ENCODE assay signal across 8 cellular contexts in genomic region chr13:20704459-20705069, GRCh38. TPM values are rescaled to one million over a fixed set of nuclear protein-coding genes. Genes with fewer than 3 reads are reported as not detected.
DNase-seq lines count a peak whose midpoint lies in the region; ATAC-seq and TF ChIP-seq lines count a peak whose summit lies in the region.

No MANE protein-coding gene starts in this region.

- H3K27me3 ChIP-seq in GM06990 (replicated peaks; ENCODE audit: control insufficient read depth, insufficient read depth, low read length) (no peaks in the 10 kb centered on the region), fibroblast of lung (ENCODE audit: control insufficient read depth, insufficient read depth, low read length) (no peaks in the 10 kb centered on the region), prostate gland (replicated peaks; ENCODE audit: insufficient read depth) (no peaks in the 10 kb centered on the region)

- H3K79me2 ChIP-seq in fibroblast of lung (ENCODE audit: control insufficient read depth, insufficient read depth, low read length) = no peaks in the 10 kb centered on the region

- CTCF ChIA-PET in RWPE1 (lab: Yijun Ruan, JAX) = interaction anchor here (0.7 to 1.1 kb wide), 5 partner anchors 16 to 541 kb away, joined by 3 read pairs; no protein-coding TSS in a partner anchor

- no peak for TF ChIP-seq POLR2A in prostate gland (IDR thresholded peaks at IDR 0.05)

- H3K27ac ChIP-seq in RWPE1 (peak overlapping the region; percentile 33; the same call in 1 of the 2 replicates), fibroblast of lung (ENCODE audit: insufficient read depth, low read length) (no peak overlapping the region), prostate gland (no peak overlapping the region)

- peak overlapping the region; percentile 25 for H3K4me2 ChIP-seq in fibroblast of lung (ENCODE audit: extremely low read depth, insufficient read depth, low read length)

- ATAC-seq in HG03095 (IDR thresholded peaks at IDR 0.05; ENCODE audit: unreplicated experiment) (no peak), HG03280 (IDR thresholded peaks at IDR 0.05; ENCODE audit: unreplicated experiment) (no peak)

- intact Hi-C loops in prostate gland (cut with DNase I) = no loop called here

- TF ChIP-seq CTCF in GM06990 (IDR thresholded peaks at IDR 0.05; ENCODE audit: insufficient read depth, low read length, poor library complexity, severe bottlenecking) = no peak
- no peak for TF ChIP-seq CTCF in RWPE1 (conservative IDR thresholded peaks at IDR 0.05; ENCODE audit: low read depth)
- TF ChIP-seq CTCF in fibroblast of lung (conservative IDR thresholded peaks at IDR 0.05 in 1 of 2, IDR thresholded peaks at IDR 0.05 in 1 of 2; ENCODE audit: low read depth in 1 of 2, low read length in 2 of 2) = no peak
- TF ChIP-seq CTCF in prostate gland (IDR thresholded peaks at IDR 0.05) = no peak

- peak overlapping the region; percentile 33; the same call in 1 of the 2 replicates for H3K4me3 ChIP-seq in GM06990 (replicated peaks; ENCODE audit: low read depth, low read length)
- peak overlapping the region in 1 of 4 experiments; percentile 28 for H3K4me3 ChIP-seq in fibroblast of lung (replicated peaks in 1 of 4; ENCODE audit: control extremely low read depth in 1 of 4, insufficient read depth in 1 of 4, low read depth in 3 of 4, low read length in 4 of 4)
- H3K4me3 ChIP-seq in prostate gland = peak overlapping the region; percentile 44 to 57

- POLR2A ChIA-PET in RWPE1 (lab: Yijun Ruan, JAX; ENCODE audit: low non-redundant PET) = no interaction called here

- no peaks in the 10 kb centered on the region for H4K20me1 ChIP-seq in fibroblast of lung (ENCODE audit: control insufficient read depth, extremely low read depth, insufficient read depth, low read length)

- 25% methylated on average over 16 of the region's 20 CpGs for WGBS in prostate gland

- H2AFZ ChIP-seq in fibroblast of lung (ENCODE audit: low read length) = no peak overlapping the region

- no peaks in the 10 kb centered on the region for H3K36me3 ChIP-seq in GM06990 (ENCODE audit: control insufficient read depth, insufficient read depth, low read length)
- H3K36me3 ChIP-seq in fibroblast of lung (ENCODE audit: control insufficient read depth, insufficient read depth, low read length) = no peaks in the 10 kb centered on the region
- H3K36me3 ChIP-seq in prostate gland = no peaks in the 10 kb centered on the region

- H3K4me1 ChIP-seq in fibroblast of lung (ENCODE audit: control insufficient read depth, extremely low read depth, insufficient read depth, low read length) (no peaks in the 10 kb centered on the region), prostate gland (replicated peaks) (no peaks in the 10 kb centered on the region)

- H3K9me3 ChIP-seq in fibroblast of lung (ENCODE audit: control insufficient read depth, insufficient read depth, low read depth, low read length) (no peaks in the 10 kb centered on the region), prostate gland (no peaks in the 10 kb centered on the region)

- no peak overlapping the region for H3K9ac ChIP-seq in fibroblast of lung (ENCODE audit: insufficient read depth, low read length)

- peak; percentile 25 for DNase-seq in GM06990 (ENCODE audit: extremely low read depth, insufficient read length)
- no peak for DNase-seq in RWPE1 (ENCODE audit: low spot score)
- DNase-seq in fibroblast of lung (ENCODE audit: low read depth in 2 of 2) = no peak
- DNase-seq in prostate gland (ENCODE audit: low spot score) = no peak
- no peak for DNase-seq in LoVo (ENCODE audit: low spot score)
- DNase-seq in SW 1271 (lab: John Stamatoyannopoulos, UW) = no peak

RNA-seq across cellular contexts. Expression of gene IL17D, which starts 1.1 kb away (rescaled TPM):
- 2.3 and 3.1 TPM in 2 replicates for total RNA-seq in fibroblast of lung
- polyA plus RNA-seq in fibroblast of lung = 1.2 and 1.5 TPM in 2 replicates
- polyA plus RNA-seq in fibroblast of lung (2012) = 5.9 and 6.9 TPM in 2 replicates
- polyA minus RNA-seq in fibroblast of lung (ENCODE audit: low replicate concordance) = 0.43 TPM in 1 of 2 replicates, not detected in the other
- 1 to 10 TPM; 1.5 to 3.7 TPM for total RNA-seq in prostate gland
